11 cellular contexts compared by ENCODE assay signal in genomic region chr2:156437876-156438410, GRCh38. TPM values are rescaled to one million over a fixed set of nuclear protein-coding genes. Genes with fewer than 3 reads are reported as not detected.
A peak's percentile ranks its signal among the peaks of the same experiment; 100 is the strongest.
DNase-seq lines count a peak whose midpoint lies in the region; ATAC-seq and TF ChIP-seq lines count a peak whose summit lies in the region.
"Had no signal": no experiment of that assay in that cellular context is flagged by ENCODE, and none has a peak within 500 bp of the region (broad histone marks: within the 10 kb centered on the region; RNA-seq: fewer than 3 reads in every experiment).

No MANE protein-coding gene starts in this region.

- peak overlapping the region; percentile 98 to 99 (median 98) for H3K27ac ChIP-seq in gastrocnemius medialis

- H3K27me3 ChIP-seq in gastrocnemius medialis, result no peaks in the 10 kb centered on the region

- no peak for TF ChIP-seq POLR2A in gastrocnemius medialis (IDR thresholded peaks at IDR 0.05)

- peaks cover 40 to 41% of the 10 kb centered on the region in 2 donors for H3K4me1 ChIP-seq in gastrocnemius medialis

- H3K36me3 ChIP-seq in gastrocnemius medialis, result no peaks in the 10 kb centered on the region

- DNase-seq in EL (peak; percentile 50), RPMI7951 (ENCODE audit: low read depth) (peak; percentile 18), epithelial cell of esophagus (ENCODE audit: low read depth) (peak; percentile 97), gastrocnemius medialis (no peak), GM19240 (ENCODE audit: insufficient read length, low spot score) (no peak)
- DNase-seq in stimulated activated CD4-positive, alpha-beta T cell treated with anti-CD3 and anti-CD28 coated beads, Interleukin-2, amount 100 ng/mL, for 24 hours, result no peak
- DNase-seq: GDM1; NCI-H69; stimulated activated CD4-positive, alpha-beta T cell treated with anti-CD3 and anti-CD28 coated beads, Interleukin-2, amount 100 ng/mL, for 48 hours had no signal

- intact Hi-C loops in gastrocnemius medialis (cut with DNase I; ENCODE audit: low total_unique reads), result no loop called here

- in situ Hi-C loops in gastrocnemius medialis (cut with MboI; ENCODE audit: low sequenced_read_pairs in 4 of 4), result no loop called here

- ATAC-seq in gastrocnemius medialis (no peak), HG02763 (IDR thresholded peaks at IDR 0.05; ENCODE audit: unreplicated experiment) (no peak), GM18873 (IDR thresholded peaks at IDR 0.05; ENCODE audit: low FRiP score, unreplicated experiment) (no peak)

- no peaks in the 10 kb centered on the region for H3K9me3 ChIP-seq in gastrocnemius medialis

- TF ChIP-seq CTCF in epithelial cell of esophagus (IDR thresholded peaks at IDR 0.05; ENCODE audit: insufficient read depth, low read depth, low read length, missing control alignments), result no peak
- no peak for TF ChIP-seq CTCF in gastrocnemius medialis (IDR thresholded peaks at IDR 0.05 in 4 of 5, conservative IDR thresholded peaks at IDR 0.05 in 1 of 5)

- H3K4me3 ChIP-seq in epithelial cell of esophagus (ENCODE audit: low read length) (peak overlapping the region; percentile 67), gastrocnemius medialis (peak overlapping the region; percentile 78 to 85 (median 82))

RNA-seq across cellular contexts. Expression of gene GPD2, which starts 1.8 kb away (rescaled TPM):
- 95.2 and 103 TPM in 2 replicates for total RNA-seq in RPMI7951 (2014; rRNA removed; shearing (Covaris generic))
- 10 to 100 TPM; 39.2 to 69.7 (median 64.1) TPM for total RNA-seq in gastrocnemius medialis

Comparison
In these comparisons a context has a peak if more than half of its experiments do, and no peak if none do; other contexts are left out.
1. DNase-seq: peak in EL (single experiment), RPMI7951 (single experiment) and epithelial cell of esophagus (single experiment); none in gastrocnemius medialis (0 of 2), stimulated activated CD4-positive, alpha-beta T cell treated with anti-CD3 and anti-CD28 coated beads, Interleukin-2, amount 100 ng/mL, for 24 hours (0 of 2) and GM19240 (single experiment).